Comparison of ENCODE assay signal across 15 cellular contexts in genomic region chr5:75465480-75465879, GRCh38. TPM values are rescaled to one million over a fixed set of nuclear protein-coding genes. Genes with fewer than 3 reads are reported as not detected.
A peak's percentile ranks its signal among the peaks of the same experiment; 100 is the strongest.
DNase-seq lines count a peak whose midpoint lies in the region; ATAC-seq and TF ChIP-seq lines count a peak whose summit lies in the region.
"Had no signal": no experiment of that assay in that cellular context is flagged by ENCODE, and none has a peak within 500 bp of the region (broad histone marks: within the 10 kb centered on the region; RNA-seq: fewer than 3 reads in every experiment).

No MANE protein-coding gene starts in this region.

- H3K9ac ChIP-seq in IMR-90 (ENCODE audit: low read depth, low read length): no peak overlapping the region

- H3K79me1 ChIP-seq in IMR-90 (ENCODE audit: low read depth in 1 of 2, low read length in 2 of 2): peaks cover 28 to 48% of the 10 kb centered on the region in 2 experiments

- no peak overlapping the region for H3K18ac ChIP-seq in IMR-90 (ENCODE audit: low read depth, low read length)

- H4K8ac ChIP-seq in IMR-90 (ENCODE audit: low read depth in 2 of 2, low read length in 2 of 2): no peak overlapping the region

- whole genome bisulfite sequencing in IMR-90 (ENCODE audit: extremely low coverage in 2 of 2, insufficient read length in 1 of 2), 2 experiments: no CpG with 5 or more reads among the region's 1 CpG
- WGBS in aorta, 2 donors: 42 to 52% methylated on average over 1 of the region's 1 CpG

- TF ChIP-seq RAD21 in IMR-90 (IDR thresholded peaks at IDR 0.05; ENCODE audit: low read length): no peak

- no peak overlapping the region for H4K5ac ChIP-seq in IMR-90 (ENCODE audit: low read depth, low read length)

- peaks cover 4% of the 10 kb centered on the region for H3K9me1 ChIP-seq in IMR-90 (ENCODE audit: insufficient read depth, low read length)

- no peak overlapping the region for H3K4me2 ChIP-seq in IMR-90 (ENCODE audit: low read depth, low read length)

- H3K9me3 ChIP-seq in IMR-90 (ENCODE audit: control insufficient read depth, insufficient read depth, low read length) (peaks cover 7% of the 10 kb centered on the region; the same call in 1 of the 2 replicates), left lung (peaks cover 0 to 21% of the 10 kb centered on the region in 2 donors), aorta (ENCODE audit: control insufficient read depth, low read length) (peaks cover 5% of the 10 kb centered on the region)

- no peak overlapping the region for H3K4ac ChIP-seq in IMR-90 (ENCODE audit: low read depth, low read length)

- in situ Hi-C loops in IMR-90 (cut with MboI; ENCODE audit: low sequenced_read_pairs): no loop called here

- H2AK9ac ChIP-seq in IMR-90 (replicated peaks; ENCODE audit: low read depth, low read length, poor library complexity): no peak overlapping the region

- CTCF ChIA-PET in IMR-90 (lab: Yijun Ruan, JAX): no interaction called here

- dilution Hi-C loops in IMR-90 (cut with HindIII; ENCODE audit: low sequenced_read_pairs, unreplicated experiment): no loop called here

- TF ChIP-seq POLR2A in IMR-90 (IDR thresholded peaks at IDR 0.05; ENCODE audit: low read depth, low read length): no peak

- no peak overlapping the region for H2BK20ac ChIP-seq in IMR-90 (ENCODE audit: low read depth, low read length)

- no peak overlapping the region for H2BK120ac ChIP-seq in IMR-90 (ENCODE audit: low read depth, low read length)

- no TSS peak for BruUV-seq in IMR-90 (replicated peaks; lab: Mats Ljungman, UMichigan)

- ATAC-seq in IMR-90 (ENCODE audit: low read depth): no peak
- ATAC-seq in left lung: peak; percentile 33
- ATAC-seq in HG03097 (IDR thresholded peaks at IDR 0.05; ENCODE audit: low FRiP score, unreplicated experiment): no peak
- ATAC-seq in aorta (ENCODE audit: low FRiP score): no peak
- ATAC-seq: gastrocnemius medialis; stimulated activated naive CD8-positive, alpha-beta T cell treated with anti-CD3 and anti-CD28 coated beads, Interleukin-15, amount 100 ng/mL, for 72 hours; T-cell had no signal

- intact Hi-C loops in IMR-90 (cut with micrococcal nuclease) (no loop called here), left lung (cut with DNase I) (no loop called here), aorta (cut with DNase I) (no loop called here)

- H3K56ac ChIP-seq in IMR-90 (ENCODE audit: extremely low read depth, insufficient read depth, low read length): no peak overlapping the region

- H3K27ac ChIP-seq in IMR-90 (ENCODE audit: insufficient read depth, low read length) (no peak overlapping the region), left lung (no peak overlapping the region), aorta (ENCODE audit: low read depth in 1 of 2, low read length in 2 of 2) (no peak overlapping the region)
- H3K27ac ChIP-seq: C4-2B, gastrocnemius medialis had no signal

- DNase-seq in Ammon's horn (ENCODE audit: low spot score): peak; percentile 24
- peak; percentile 25 for DNase-seq in IMR-90
- DNase-seq in astrocyte of the hippocampus (ENCODE audit: low read depth, low spot score): peak; percentile 75
- no peak for DNase-seq in left lung
- no peak for DNase-seq in aorta
- no peak for DNase-seq in stimulated activated naive CD4-positive, alpha-beta T cell treated with Interleukin-2 at 50 U/mL for 16 hours (lab: John Stamatoyannopoulos, UW)
- DNase-seq in DMS153 treated with DMSO at 0.1 percent for 48 hours (lab: John Stamatoyannopoulos, UW; ENCODE audit: unreplicated experiment): no peak
- DNase-seq: activated CD4-positive, alpha-beta T cell treated with anti-CD3 and anti-CD28 coated beads for 48 hours; gastrocnemius medialis; NCI-H1436; stimulated activated CD4-positive, alpha-beta T cell treated with anti-CD3 and anti-CD28 coated beads, Interleukin-4, amount 100 ng/mL, for 4 hours; stimulated activated naive CD8-positive, alpha-beta T cell treated with anti-CD3 and anti-CD28 coated beads, Interleukin-15, amount 100 ng/mL, for 72 hours; T-cell had no signal

- H3K14ac ChIP-seq in IMR-90 (replicated peaks; ENCODE audit: low read depth, low read length): no peak overlapping the region

- H3K36me3 ChIP-seq in IMR-90 (ENCODE audit: control insufficient read depth, insufficient read depth, low read length) (no peaks in the 10 kb centered on the region), left lung (no peaks in the 10 kb centered on the region), aorta (ENCODE audit: control insufficient read depth in 1 of 2, insufficient read depth in 2 of 2, low read length in 1 of 2) (no peaks in the 10 kb centered on the region)
- H3K36me3 ChIP-seq: gastrocnemius medialis had no signal

- H3K4me3 ChIP-seq in IMR-90 (ENCODE audit: insufficient read depth, low read depth, low read length) (no peak overlapping the region), left lung (no peak overlapping the region), aorta (ENCODE audit: low read length in 2 of 2) (no peak overlapping the region)
- H3K4me3 ChIP-seq: gastrocnemius medialis had no signal

- peaks cover 20% of the 10 kb centered on the region; the same call in 1 of the 2 replicates for H4K20me1 ChIP-seq in IMR-90 (ENCODE audit: insufficient read depth, low read length)

- POLR2A ChIA-PET in IMR-90 (lab: Charles Lee; ENCODE audit: unreplicated experiment): no interaction called here

- H2AFZ ChIP-seq in IMR-90 (replicated peaks; ENCODE audit: low read length, poor library complexity): no peak overlapping the region

- no peak overlapping the region for H3K23ac ChIP-seq in IMR-90 (ENCODE audit: low read depth, low read length)

- H4K91ac ChIP-seq in IMR-90 (ENCODE audit: insufficient read depth, low read depth, low read length): no peak overlapping the region

- TF ChIP-seq CTCF in IMR-90 (conservative IDR thresholded peaks at IDR 0.05; ENCODE audit: low read depth, low read length) (no peak), left lung (IDR thresholded peaks at IDR 0.05) (no peak)

- no peak overlapping the region for H2BK5ac ChIP-seq in IMR-90 (ENCODE audit: low read depth, low read length, poor library complexity, severe bottlenecking)

- H2AK5ac ChIP-seq in IMR-90 (ENCODE audit: low read depth, low read length): no peak overlapping the region

- H2BK15ac ChIP-seq in IMR-90 (ENCODE audit: low read depth, low read length): no peak overlapping the region

- no peaks in the 10 kb centered on the region for H3K27me3 ChIP-seq in IMR-90 (ENCODE audit: control insufficient read depth, insufficient read depth, low read length)
- no peaks in the 10 kb centered on the region for H3K27me3 ChIP-seq in left lung
- H3K27me3 ChIP-seq in aorta (ENCODE audit: control insufficient read depth in 1 of 2, insufficient read depth in 2 of 2, low read length in 1 of 2): no peaks in the 10 kb centered on the region
- H3K27me3 ChIP-seq: gastrocnemius medialis had no signal

- H3K4me1 ChIP-seq in IMR-90 (ENCODE audit: control insufficient read depth, insufficient read depth, low read length) (peaks cover 2% of the 10 kb centered on the region; the same call in 1 of the 2 replicates), left lung (peaks cover 10 to 40% of the 10 kb centered on the region in 2 donors), aorta (ENCODE audit: control insufficient read depth in 1 of 2, insufficient read depth in 2 of 2, low read length in 2 of 2) (no peaks in the 10 kb centered on the region)

TF ChIP-seq in IMR-90, 13 proteins besides CTCF, POLR2A, EP300 and RAD21:
- TF ChIP-seq FOS (IDR thresholded peaks at IDR 0.05; ENCODE audit: low read depth, low read length) (no peak), MXI1 (IDR thresholded peaks at IDR 0.05; ENCODE audit: borderline replicate concordance, low read depth, low read length) (no peak), SMC3 (IDR thresholded peaks at IDR 0.05; ENCODE audit: low read depth, low read length) (no peak), CHD1 (IDR thresholded peaks at IDR 0.05; ENCODE audit: low read depth, low read length) (no peak), RCOR1 (IDR thresholded peaks at IDR 0.05; ENCODE audit: insufficient replicate concordance, low read length) (no peak), RFX5 (IDR thresholded peaks at IDR 0.05; ENCODE audit: low read depth, low read length) (no peak)
TF ChIP-seq in IMR-90: peak in this region for 0.

RNA-seq across cellular contexts. Expression of gene CERT1, which starts 45.9 kb away (rescaled TPM):
- total RNA-seq in IMR-90 (2012; rRNA removed) (7.2 and 10.3 TPM in 2 replicates), left lung (10 to 100 TPM; 63.4 to 72.7 TPM), aorta (10 to 100 TPM; 33.2 to 41.7 TPM)
- polyA plus RNA-seq in IMR-90 (2012; rRNA removed) (6.0 and 7.2 TPM in 2 replicates), aorta (10 to 100 TPM; 14.5 to 16.0 TPM)
- polyA plus RNA-seq in IMR-90 (2012; cell fraction: cytosol; rRNA removed): 2.3 and 2.7 TPM in 2 replicates
- polyA plus RNA-seq in IMR-90 (2012; cell fraction: nucleus; rRNA removed; ENCODE audit: low replicate concordance): 2.8 and 5.9 TPM in 2 replicates

RNA-seq across cellular contexts. Expression of gene POLK, which starts 46.2 kb away (rescaled TPM):
- total RNA-seq in IMR-90 (2012; rRNA removed) (24.4 and 34.2 TPM in 2 replicates), left lung (10 to 100 TPM; 33.0 to 33.5 TPM), aorta (10 to 100 TPM; 45.1 to 58.4 TPM)
- polyA plus RNA-seq in IMR-90 (2012; rRNA removed) (9.6 and 10.4 TPM in 2 replicates), aorta (1 to 10 TPM; 8.1 to 9.3 TPM)
- polyA plus RNA-seq in IMR-90 (2012; cell fraction: cytosol; rRNA removed): 0.56 and 1.00 TPM in 2 replicates
- 2.3 and 23.9 TPM in 2 replicates for polyA plus RNA-seq in IMR-90 (2012; cell fraction: nucleus; rRNA removed; ENCODE audit: low replicate concordance)

Comparison
In these comparisons a context has a peak if more than half of its experiments do, and no peak if none do; other contexts are left out.
1. DNase-seq: peak in Ammon's horn (single experiment), IMR-90 (single experiment) and astrocyte of the hippocampus (single experiment); none in left lung (0 of 2), aorta (0 of 2), stimulated activated naive CD4-positive, alpha-beta T cell treated with Interleukin-2 at 50 U/mL for 16 hours (single experiment) and DMS153 treated with DMSO at 0.1 percent for 48 hours (single experiment).